In the genomic region with DNA sequence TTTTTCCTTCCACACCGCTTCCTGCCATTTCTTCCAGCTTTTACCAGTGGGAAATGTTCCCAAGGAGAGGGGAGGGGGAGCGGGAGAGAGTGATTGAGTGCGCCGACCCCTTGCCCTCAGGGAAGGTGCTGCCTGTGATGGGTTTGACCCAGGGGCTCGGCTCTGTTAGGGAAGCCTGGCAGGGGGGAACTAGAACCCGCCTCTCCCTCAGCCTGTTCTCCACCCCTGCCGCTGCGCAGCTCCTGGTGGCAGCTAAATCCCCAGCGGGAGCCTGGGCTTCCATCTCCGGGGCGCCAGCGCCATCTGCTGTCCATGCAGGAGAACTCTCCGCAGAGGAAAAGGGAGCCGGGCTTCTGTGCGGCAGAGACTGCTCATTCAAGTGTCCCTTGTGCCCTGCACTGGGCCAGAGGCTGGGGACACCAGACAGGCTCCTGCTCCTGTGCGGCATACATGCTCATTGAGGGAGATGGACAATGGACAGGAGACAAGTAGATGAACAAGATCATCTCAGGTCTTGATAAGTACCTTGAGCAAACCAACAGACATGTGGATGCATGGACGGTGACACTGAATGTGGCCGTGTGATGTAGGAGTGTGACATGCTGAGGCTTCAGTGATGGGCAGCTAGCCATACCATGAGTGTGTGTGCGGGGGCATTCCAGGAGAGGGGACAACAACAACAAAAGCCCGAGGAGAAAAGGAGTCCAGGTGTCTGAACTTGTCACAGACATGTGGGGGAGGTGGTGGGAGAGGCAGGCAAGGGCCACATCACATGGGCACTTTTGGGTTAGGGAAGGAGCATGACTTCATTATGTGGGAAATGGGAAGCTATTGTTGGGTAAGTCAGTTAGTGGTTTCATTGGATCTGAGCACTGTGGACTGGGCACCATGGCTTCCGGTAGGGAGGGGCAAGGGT, we compare ENCODE assay signal across 9 cellular contexts. TPM values are rescaled to one million over a fixed set of nuclear protein-coding genes. Genes with fewer than 3 reads are reported as not detected.
DNase-seq lines count a peak whose midpoint lies in the region; ATAC-seq, FAIRE-seq and TF ChIP-seq lines count a peak whose summit lies in the region.
"Had no signal": no experiment of that assay in that cellular context is flagged by ENCODE, and none has a peak within 500 bp of the region (broad histone marks: within the 10 kb centered on the region; RNA-seq: fewer than 3 reads in every experiment).

No MANE protein-coding gene starts in this region.

- H3K36me3 Mint-ChIP-seq in activated T-cell treated with anti-CD3 and anti-CD28 coated beads, Interleukin-2, amount 50 U/mL, for 72 hours (ENCODE audit: insufficient read depth in 2 of 2), result no peaks in the 10 kb centered on the region

- no peak overlapping the region for H3K27ac Mint-ChIP-seq in activated T-cell treated with anti-CD3 and anti-CD28 coated beads, Interleukin-2, amount 50 U/mL, for 72 hours
- H3K27ac Mint-ChIP-seq: stimulated activated naive CD8-positive, alpha-beta T cell treated with anti-CD3 and anti-CD28 coated beads, Interleukin-15, Interleukin-2, amounts not matched to agents 100 ng/mL and 50 ng/mL, for 24 hours had no signal

- H3K9ac ChIP-seq in fibroblast of lung (ENCODE audit: insufficient read depth, low read length) (no peak overlapping the region), neural cell (ENCODE audit: low read length) (peak overlapping the region; percentile 35)

- H3K9me3 Mint-ChIP-seq in activated T-cell treated with anti-CD3 and anti-CD28 coated beads, Interleukin-2, amount 50 U/mL, for 72 hours, result no peaks in the 10 kb centered on the region
- H3K9me3 Mint-ChIP-seq: stimulated activated naive CD8-positive, alpha-beta T cell treated with anti-CD3 and anti-CD28 coated beads, Interleukin-15, Interleukin-2, amounts not matched to agents 100 ng/mL and 50 ng/mL, for 24 hours had no signal

- no peak overlapping the region for H3K27ac ChIP-seq in DOHH2 (ENCODE audit: low read depth, low read length)
- H3K27ac ChIP-seq in fibroblast of lung (ENCODE audit: insufficient read depth, low read length), result no peak overlapping the region
- no peak overlapping the region for H3K27ac ChIP-seq in neural cell (ENCODE audit: low read length)

- H3K4me3 ChIP-seq in DOHH2 (ENCODE audit: low read length) (no peak overlapping the region), fibroblast of lung (replicated peaks in 1 of 4; ENCODE audit: control extremely low read depth in 1 of 4, insufficient read depth in 1 of 4, low read depth in 3 of 4, low read length in 4 of 4) (peak overlapping the region in 1 of 4 experiments; percentile 32), neural cell (ENCODE audit: low read length) (peak overlapping the region; percentile 54)
- H3K4me3 ChIP-seq in Jurkat, Clone E6-1 (ENCODE audit: low read length), result no peak overlapping the region

- peak; percentile 71 for DNase-seq in Jurkat, Clone E6-1 (ENCODE audit: low read depth, low spot score)
- DNase-seq in RCC 7860 (ENCODE audit: low spot score) (peak; percentile 70), fibroblast of lung (ENCODE audit: low read depth in 2 of 2) (peak; percentile 70 to 81)
- DNase-seq in activated T-cell treated with anti-CD3 and anti-CD28 coated beads, Interleukin-2, amount 50 U/mL, for 72 hours, result peak; percentile 88 to 90
- peak; percentile 91 for DNase-seq in stimulated activated naive CD8-positive, alpha-beta T cell treated with anti-CD3 and anti-CD28 coated beads, Interleukin-15, Interleukin-2, amounts not matched to agents 100 U/mL and 50 U/mL, for 24 hours

- peak; percentile 16 for TF ChIP-seq EP300 in neural cell (conservative IDR thresholded peaks at IDR 0.05; ENCODE audit: poor library complexity, severe bottlenecking)

- H3K79me2 ChIP-seq in DOHH2 (ENCODE audit: control insufficient read depth, low read length), result no peaks in the 10 kb centered on the region
- no peaks in the 10 kb centered on the region for H3K79me2 ChIP-seq in fibroblast of lung (ENCODE audit: control insufficient read depth, insufficient read depth, low read length)
- H3K79me2 ChIP-seq in neural cell (replicated peaks; ENCODE audit: insufficient read depth, low read length), result no peaks in the 10 kb centered on the region

- H3F3A ChIP-seq in DOHH2 (ENCODE audit: control insufficient read depth, insufficient read depth), result no peaks in the 10 kb centered on the region
- no peaks in the 10 kb centered on the region for H3F3A ChIP-seq in neural cell (ENCODE audit: insufficient read depth, low read length, poor library complexity, severe bottlenecking)

- peak; percentile 75 for ATAC-seq in GM21737 (IDR thresholded peaks at IDR 0.05; ENCODE audit: unreplicated experiment)
- ATAC-seq in activated T-cell treated with anti-CD3 and anti-CD28 coated beads, Interleukin-2, amount 50 U/mL, for 72 hours (replicated peaks in 1 of 2), result peak; percentile 90 to 91
- ATAC-seq in stimulated activated naive CD8-positive, alpha-beta T cell treated with anti-CD3 and anti-CD28 coated beads, Interleukin-15, Interleukin-2, amounts not matched to agents 100 U/mL and 50 U/mL, for 24 hours, result peak; percentile 87

- TF ChIP-seq CTCF in DOHH2 (IDR thresholded peaks at IDR 0.05; ENCODE audit: low read depth, low read length, poor library complexity, severe bottlenecking) (peak; percentile 84), fibroblast of lung (conservative IDR thresholded peaks at IDR 0.05 in 1 of 2, IDR thresholded peaks at IDR 0.05 in 1 of 2; ENCODE audit: low read depth in 1 of 2, low read length in 2 of 2) (peak; percentile 93 to 94), neural cell (IDR thresholded peaks at IDR 0.05; ENCODE audit: poor library complexity, severe bottlenecking) (peak; percentile 99)

- peaks cover 62% of the 10 kb centered on the region for H3K27me3 Mint-ChIP-seq in activated T-cell treated with anti-CD3 and anti-CD28 coated beads, Interleukin-2, amount 50 U/mL, for 72 hours (ENCODE audit: low read depth)

- H2AFZ ChIP-seq in fibroblast of lung (ENCODE audit: low read length), result no peak overlapping the region
- peak overlapping the region; percentile 18 for H2AFZ ChIP-seq in neural cell (ENCODE audit: low read depth, low read length)

- H3K9me3 ChIP-seq in DOHH2 (ENCODE audit: control insufficient read depth, insufficient read depth, low read length) (no peaks in the 10 kb centered on the region), fibroblast of lung (ENCODE audit: control insufficient read depth, insufficient read depth, low read depth, low read length) (no peaks in the 10 kb centered on the region), neural cell (ENCODE audit: low read length) (no peaks in the 10 kb centered on the region)

- H3K4me1 ChIP-seq in DOHH2 (ENCODE audit: control insufficient read depth, low read length) (no peaks in the 10 kb centered on the region), fibroblast of lung (ENCODE audit: control insufficient read depth, extremely low read depth, insufficient read depth, low read length) (no peaks in the 10 kb centered on the region)

- H3K4me1 Mint-ChIP-seq in activated T-cell treated with anti-CD3 and anti-CD28 coated beads, Interleukin-2, amount 50 U/mL, for 72 hours (ENCODE audit: low read depth), result peaks cover 7% of the 10 kb centered on the region

- peaks cover 64% of the 10 kb centered on the region for H3K27me3 ChIP-seq in DOHH2 (ENCODE audit: control insufficient read depth, low read length)
- H3K27me3 ChIP-seq in fibroblast of lung (ENCODE audit: control insufficient read depth, insufficient read depth, low read length), result peaks cover 44% of the 10 kb centered on the region
- peaks cover 7% of the 10 kb centered on the region for H3K27me3 ChIP-seq in neural cell (ENCODE audit: insufficient read depth, low read depth, low read length)

- H3K4me3 Mint-ChIP-seq in activated T-cell treated with anti-CD3 and anti-CD28 coated beads, Interleukin-2, amount 50 U/mL, for 72 hours, result no peak overlapping the region
- H3K4me3 Mint-ChIP-seq: stimulated activated naive CD8-positive, alpha-beta T cell treated with anti-CD3 and anti-CD28 coated beads, Interleukin-15, Interleukin-2, amounts not matched to agents 100 ng/mL and 50 ng/mL, for 24 hours had no signal

- H4K20me1 ChIP-seq in DOHH2 (ENCODE audit: control insufficient read depth, insufficient read depth, low read depth, low read length), result 0 out of 2 replicates have a peak, but pooled peaks cover 4% of the 10 kb centered on the region
- H4K20me1 ChIP-seq in fibroblast of lung (ENCODE audit: control insufficient read depth, extremely low read depth, insufficient read depth, low read length), result no peaks in the 10 kb centered on the region
- no peaks in the 10 kb centered on the region for H4K20me1 ChIP-seq in neural cell (ENCODE audit: insufficient read depth)

- no peak for FAIRE-seq in RCC 7860 (lab: Jason Lieb, UNC)

- H3K4me2 ChIP-seq in DOHH2 (ENCODE audit: low read length) (no peak overlapping the region), fibroblast of lung (ENCODE audit: extremely low read depth, insufficient read depth, low read length) (peak overlapping the region; percentile 40), neural cell (ENCODE audit: low read length) (no peak overlapping the region)

- H3K9me2 ChIP-seq in DOHH2 (replicated peaks; ENCODE audit: control insufficient read depth, low read length), result no peaks in the 10 kb centered on the region
- no peaks in the 10 kb centered on the region for H3K9me2 ChIP-seq in neural cell (ENCODE audit: insufficient read depth, low read length)

- H3K36me3 ChIP-seq in DOHH2 (ENCODE audit: control insufficient read depth, low read length) (no peaks in the 10 kb centered on the region), fibroblast of lung (ENCODE audit: control insufficient read depth, insufficient read depth, low read length) (no peaks in the 10 kb centered on the region), neural cell (ENCODE audit: insufficient read depth, low read length) (no peaks in the 10 kb centered on the region)

- TF ChIP-seq RAD21 in neural cell (conservative IDR thresholded peaks at IDR 0.05), result peak; percentile 100

RNA-seq across cellular contexts. Expression of gene CHPF, which starts 13.3 kb away (rescaled TPM):
- polyA plus RNA-seq in Jurkat, Clone E6-1 (2012; ENCODE audit: insufficient read depth, insufficient read length), result 11.0 TPM
- 10 to 100 TPM; 24.7 to 25.5 TPM for total RNA-seq in activated T-cell treated with anti-CD3 and anti-CD28 coated beads, Interleukin-2, amount 50 U/mL, for 72 hours
- total RNA-seq in fibroblast of lung, result 46.0 and 58.8 TPM in 2 replicates
- polyA plus RNA-seq in fibroblast of lung (23.9 and 35.8 TPM in 2 replicates), neural cell (24.3 and 28.6 TPM in 2 replicates)
- 54.1 and 68.7 TPM in 2 replicates for polyA plus RNA-seq in fibroblast of lung (2012)
- polyA minus RNA-seq in fibroblast of lung (ENCODE audit: low replicate concordance) (20.2 and 29.3 TPM in 2 replicates), neural cell (35.1 and 42.4 TPM in 2 replicates)

RNA-seq across cellular contexts. Expression of gene TMEM198, which starts 13.5 kb away (rescaled TPM):
- polyA plus RNA-seq in Jurkat, Clone E6-1 (2012; ENCODE audit: insufficient read depth, insufficient read length), result 0.65 TPM
- total RNA-seq in activated T-cell treated with anti-CD3 and anti-CD28 coated beads, Interleukin-2, amount 50 U/mL, for 72 hours, result 1 to 10 TPM; 4.5 to 5.3 TPM
- total RNA-seq in fibroblast of lung, result 0.77 and 0.99 TPM in 2 replicates
- polyA plus RNA-seq in fibroblast of lung (0.49 and 0.70 TPM in 2 replicates), neural cell (39.3 and 44.0 TPM in 2 replicates)
- polyA plus RNA-seq in fibroblast of lung (2012), result 0.80 and 1.1 TPM in 2 replicates
- polyA minus RNA-seq in fibroblast of lung (ENCODE audit: low replicate concordance) (0.63 and 0.85 TPM in 2 replicates), neural cell (39.7 and 50.9 TPM in 2 replicates)

RNA-seq across cellular contexts. Expression of gene ASIC4, which starts 16.0 kb away (rescaled TPM):
- polyA plus RNA-seq in Jurkat, Clone E6-1 (2012; ENCODE audit: insufficient read depth, insufficient read length), result not detected
- total RNA-seq in activated T-cell treated with anti-CD3 and anti-CD28 coated beads, Interleukin-2, amount 50 U/mL, for 72 hours, result under 1 TPM; 0.19 to 0.30 TPM
- total RNA-seq in fibroblast of lung, result under 0.01 and 0.33 TPM in 2 replicates
- polyA plus RNA-seq in fibroblast of lung, result not detected in 2 replicates
- polyA plus RNA-seq in fibroblast of lung (2012), result not detected in 2 replicates
- polyA minus RNA-seq in fibroblast of lung (ENCODE audit: low replicate concordance), result not detected in 2 replicates
- 2.7 and 8.9 TPM in 2 replicates for polyA plus RNA-seq in neural cell
- 1.9 and 2.9 TPM in 2 replicates for polyA minus RNA-seq in neural cell

RNA-seq across cellular contexts. Expression of gene GMPPA, which starts 31.6 kb away (rescaled TPM):
- polyA plus RNA-seq in Jurkat, Clone E6-1 (2012; ENCODE audit: insufficient read depth, insufficient read length), result 46.3 TPM
- 10 to 100 TPM; 39.4 to 47.3 TPM for total RNA-seq in activated T-cell treated with anti-CD3 and anti-CD28 coated beads, Interleukin-2, amount 50 U/mL, for 72 hours
- 36.5 and 38.3 TPM in 2 replicates for total RNA-seq in fibroblast of lung
- 59.7 and 72.4 TPM in 2 replicates for polyA plus RNA-seq in fibroblast of lung
- 45.6 and 52.3 TPM in 2 replicates for polyA plus RNA-seq in fibroblast of lung (2012)
- 155 and 160 TPM in 2 replicates for polyA minus RNA-seq in fibroblast of lung (ENCODE audit: low replicate concordance)
- 16.9 and 20.4 TPM in 2 replicates for polyA plus RNA-seq in neural cell
- polyA minus RNA-seq in neural cell, result 9.4 and 14.9 TPM in 2 replicates

RNA-seq across cellular contexts. Expression of gene OBSL1, which starts 41.0 kb away (rescaled TPM):
- not detected for polyA plus RNA-seq in Jurkat, Clone E6-1 (2012; ENCODE audit: insufficient read depth, insufficient read length)
- 1 to 10 TPM in 1 of 2 donors, under 1 TPM in 1; 0.83 to 1.3 TPM for total RNA-seq in activated T-cell treated with anti-CD3 and anti-CD28 coated beads, Interleukin-2, amount 50 U/mL, for 72 hours
- 28.7 and 34.4 TPM in 2 replicates for total RNA-seq in fibroblast of lung
- 15.2 and 24.7 TPM in 2 replicates for polyA plus RNA-seq in fibroblast of lung
- 22.6 and 32.7 TPM in 2 replicates for polyA plus RNA-seq in fibroblast of lung (2012)
- polyA minus RNA-seq in fibroblast of lung (ENCODE audit: low replicate concordance), result 41.1 and 60.3 TPM in 2 replicates
- 59.7 and 75.2 TPM in 2 replicates for polyA plus RNA-seq in neural cell
- polyA minus RNA-seq in neural cell, result 44.8 and 45.3 TPM in 2 replicates
